ENCODE assay signal across 14 cellular contexts in genomic region chr12:79983492-79983891, GRCh38. TPM values are rescaled to one million over a fixed set of nuclear protein-coding genes. Genes with fewer than 3 reads are reported as not detected.
DNase-seq lines count a peak whose midpoint lies in the region; ATAC-seq and TF ChIP-seq lines count a peak whose summit lies in the region.
"Had no signal": no experiment of that assay in that cellular context is flagged by ENCODE, and none has a peak within 500 bp of the region (broad histone marks: within the 10 kb centered on the region; RNA-seq: fewer than 3 reads in every experiment).

No MANE protein-coding gene starts in this region.

- peaks cover 1% of the 10 kb centered on the region for H3K27me3 Mint-ChIP-seq in GM23338 (ENCODE audit: insufficient read depth, low read depth, poor library complexity)
- peaks cover 4 to 19% of the 10 kb centered on the region in 2 donors for H3K27me3 Mint-ChIP-seq in natural killer cell (ENCODE audit: low read depth in 2 of 2)

- no peak for TF ChIP-seq POLR2A in gastroesophageal sphincter (IDR thresholded peaks at IDR 0.05)

- H3K27ac ChIP-seq in GM23338 (ENCODE audit: low read depth) = no peak overlapping the region
- peak overlapping the region in 3 of 4 donors; percentile 18 to 21 (median 19) for H3K27ac ChIP-seq in gastroesophageal sphincter
- H3K27ac ChIP-seq: BLaER1 treated with 17β-estradiol and CSF1 and Interleukin-3, amounts not matched to agents 10 nM and 100 nM; KMS-11 had no signal

- H3K9me2 ChIP-seq in GM23338 (ENCODE audit: insufficient read depth) = no peaks in the 10 kb centered on the region

- no peaks in the 10 kb centered on the region for H4K20me1 ChIP-seq in GM23338 (replicated peaks; ENCODE audit: insufficient read depth)
- H4K20me1 ChIP-seq: BLaER1 treated with 17β-estradiol and CSF1 and Interleukin-3, amounts not matched to agents 10 nM and 100 nM had no signal

- intact Hi-C loops in natural killer cell (cut with micrococcal nuclease) = no loop called here

- WGBS in gastroesophageal sphincter (ENCODE audit: low coverage in 1 of 2), 2 donors = 33 to 59% methylated on average over 2 of the region's 2 CpGs

- no peaks in the 10 kb centered on the region for H3F3A ChIP-seq in GM23338 (replicated peaks; ENCODE audit: low read depth)

- no peak overlapping the region for H3K4me3 ChIP-seq in GM23338
- no peak overlapping the region for H3K4me3 ChIP-seq in gastroesophageal sphincter
- H3K4me3 ChIP-seq: BLaER1 treated with 17β-estradiol and CSF1 and Interleukin-3, amounts not matched to agents 10 nM and 100 nM had no signal

- H3K4me1 ChIP-seq in GM23338 (ENCODE audit: insufficient read depth) (no peaks in the 10 kb centered on the region), gastroesophageal sphincter (peaks cover 0 to 21% (median 2%) of the 10 kb centered on the region in 3 donors)
- H3K4me1 ChIP-seq: BLaER1 treated with 17β-estradiol and CSF1 and Interleukin-3, amounts not matched to agents 10 nM and 100 nM had no signal

- TF ChIP-seq CTCF in GM23338 (conservative IDR thresholded peaks at IDR 0.05; ENCODE audit: low read depth in 2 of 2) (no peak), gastroesophageal sphincter (IDR thresholded peaks at IDR 0.05) (no peak), GM13976 (IDR thresholded peaks at IDR 0.05; ENCODE audit: borderline replicate concordance, control extremely low read depth, extremely low read depth, insufficient read depth, missing control alignments) (no peak), natural killer cell (IDR thresholded peaks at IDR 0.05) (no peak)

- in situ Hi-C loops in GM13976 (cut with MboI; ENCODE audit: low sequenced_read_pairs, unreplicated experiment) = no loop called here

- ATAC-seq in GM23338 = no peak
- ATAC-seq in gastroesophageal sphincter = no peak
- no peak for ATAC-seq in natural killer cell
- ATAC-seq in HG03457 (IDR thresholded peaks at IDR 0.05; ENCODE audit: unreplicated experiment) = no peak
- ATAC-seq: activated CD4-positive, CD25-positive, alpha-beta regulatory T cell treated with anti-CD3 and anti-CD28 coated beads, Interleukin-2, amount 50 U/mL, for 24 hours had no signal

- no peaks in the 10 kb centered on the region for H3K9me3 Mint-ChIP-seq in GM23338
- H3K9me3 Mint-ChIP-seq in natural killer cell = no peaks in the 10 kb centered on the region
- H3K9me3 Mint-ChIP-seq: activated T-cell treated with anti-CD3 and anti-CD28 coated beads, Interleukin-2, amount 50 U/mL, for 24 hours; stimulated activated naive CD8-positive, alpha-beta T cell treated with anti-CD3 and anti-CD28 coated beads, Interleukin-15, Interleukin-2, amounts not matched to agents 100 ng/mL and 50 ng/mL, for 24 hours had no signal

- H3K27ac Mint-ChIP-seq in GM23338 (no peak overlapping the region), natural killer cell (no peak overlapping the region)
- H3K27ac Mint-ChIP-seq: activated T-cell treated with anti-CD3 and anti-CD28 coated beads, Interleukin-2, amount 50 U/mL, for 24 hours; stimulated activated naive CD8-positive, alpha-beta T cell treated with anti-CD3 and anti-CD28 coated beads, Interleukin-15, Interleukin-2, amounts not matched to agents 100 ng/mL and 50 ng/mL, for 24 hours had no signal

- H3K27me3 ChIP-seq in GM23338 (ENCODE audit: insufficient read depth) (no peaks in the 10 kb centered on the region), gastroesophageal sphincter (no peaks in the 10 kb centered on the region)
- H3K27me3 ChIP-seq: BLaER1 treated with 17β-estradiol and CSF1 and Interleukin-3, amounts not matched to agents 10 nM and 100 nM had no signal

- no peaks in the 10 kb centered on the region for H3K36me3 ChIP-seq in GM23338 (ENCODE audit: insufficient read depth)
- H3K36me3 ChIP-seq in gastroesophageal sphincter = no peaks in the 10 kb centered on the region
- H3K36me3 ChIP-seq: BLaER1 treated with 17β-estradiol and CSF1 and Interleukin-3, amounts not matched to agents 10 nM and 100 nM had no signal

- no peak overlapping the region for H3K4me2 ChIP-seq in GM23338
- H3K4me2 ChIP-seq: KMS-11 had no signal

- no peak for TF ChIP-seq EP300 in gastroesophageal sphincter (IDR thresholded peaks at IDR 0.05)

- H3K4me3 Mint-ChIP-seq in GM23338 (no peak overlapping the region), natural killer cell (no peak overlapping the region)
- H3K4me3 Mint-ChIP-seq: activated T-cell treated with anti-CD3 and anti-CD28 coated beads, Interleukin-2, amount 50 U/mL, for 24 hours; stimulated activated naive CD8-positive, alpha-beta T cell treated with anti-CD3 and anti-CD28 coated beads, Interleukin-15, Interleukin-2, amounts not matched to agents 100 ng/mL and 50 ng/mL, for 24 hours had no signal

- no peaks in the 10 kb centered on the region for H3K79me2 ChIP-seq in GM23338 (replicated peaks; ENCODE audit: insufficient read depth)

- H3K36me3 Mint-ChIP-seq in GM23338 (ENCODE audit: low read depth) (no peaks in the 10 kb centered on the region), natural killer cell (no peaks in the 10 kb centered on the region)

- peaks cover 2% of the 10 kb centered on the region; the same call in 1 of the 3 replicates for H3K4me1 Mint-ChIP-seq in GM23338
- no peaks in the 10 kb centered on the region for H3K4me1 Mint-ChIP-seq in natural killer cell

- peak overlapping the region; percentile 30; the same call in 1 of the 2 replicates for H2AFZ ChIP-seq in GM23338

- no peaks in the 10 kb centered on the region for H3K9me3 ChIP-seq in gastroesophageal sphincter
- H3K9me3 ChIP-seq: BLaER1 treated with 17β-estradiol and CSF1 and Interleukin-3, amounts not matched to agents 10 nM and 100 nM had no signal

- DNase-seq in A172 (ENCODE audit: low spot score) (peak; percentile 98), GM23338 (ENCODE audit: low spot score) (no peak), SW480 (ENCODE audit: low spot score) (peak; percentile 11), GM13976 (ENCODE audit: low spot score) (no peak), natural killer cell (no peak)
- no peak for DNase-seq in stimulated activated CD4-positive, alpha-beta T cell treated with anti-CD3 and anti-CD28 coated beads, Interleukin-12 subunit alpha, Interleukin-12 subunit beta, amount 100 ng/mL, for 4 hours
- DNase-seq: activated T-cell treated with anti-CD3 and anti-CD28 coated beads, Interleukin-2, amount 50 U/mL, for 24 hours; central memory CD4-positive, alpha-beta T cell had no signal

RNA-seq across cellular contexts. Expression of gene PPP1R12A, which starts 48.6 kb away (rescaled TPM):
- 59.9 and 65.0 TPM in 2 replicates for total RNA-seq in A172 (2014; rRNA removed; shearing (Covaris generic))
- total RNA-seq in GM23338 (2014; rRNA removed; shearing (Covaris generic)) = 83.7 and 91.6 TPM in 2 replicates
- 124 and 146 TPM in 2 replicates for polyA plus RNA-seq in GM23338 (2016; fragmentation: Nextera tagmentation; extraction: Ambion mirVana)
- total RNA-seq in gastroesophageal sphincter = 100 to 1,000 TPM; 387 to 683 (median 563) TPM
- 100 to 1,000 TPM; 145 to 192 (median 185) TPM for total RNA-seq in natural killer cell

Comparison
In these comparisons a context has a peak if more than half of its experiments do, and no peak if none do; other contexts are left out.
1. DNase-seq: peak in A172 (single experiment) and SW480 (single experiment); none in GM23338 (single experiment), stimulated activated CD4-positive, alpha-beta T cell treated with anti-CD3 and anti-CD28 coated beads, Interleukin-12 subunit alpha, Interleukin-12 subunit beta, amount 100 ng/mL, for 4 hours (single experiment), GM13976 (single experiment) and natural killer cell (single experiment).